Comparison of ENCODE assay signal across 20 cellular contexts in genomic region chr6:153994811-153995210, GRCh38. TPM values are rescaled to one million over a fixed set of nuclear protein-coding genes. Genes with fewer than 3 reads are reported as not detected.
DNase-seq lines count a peak whose midpoint lies in the region; ATAC-seq, FAIRE-seq and TF ChIP-seq lines count a peak whose summit lies in the region.
"Had no signal": no experiment of that assay in that cellular context is flagged by ENCODE, and none has a peak within 500 bp of the region (broad histone marks: within the 10 kb centered on the region; RNA-seq: fewer than 3 reads in every experiment).

No MANE protein-coding gene starts in this region.

- no peak overlapping the region for H3K18ac ChIP-seq in mesendoderm (ENCODE audit: low read length)

- no peak overlapping the region for H2BK5ac ChIP-seq in mesendoderm (ENCODE audit: low read length)

- H3K36me3 ChIP-seq in GM23338 (ENCODE audit: insufficient read depth) (no peaks in the 10 kb centered on the region), mesendoderm (ENCODE audit: control insufficient read depth, insufficient read depth, low read length) (no peaks in the 10 kb centered on the region), uterus (no peaks in the 10 kb centered on the region)

- H3K27me3 Mint-ChIP-seq in GM23338 (ENCODE audit: insufficient read depth, low read depth, poor library complexity) = no peaks in the 10 kb centered on the region

- H3K36me3 Mint-ChIP-seq in GM23338 (ENCODE audit: low read depth) = no peaks in the 10 kb centered on the region
- H3K36me3 Mint-ChIP-seq: CD4-positive, alpha-beta memory T cell had no signal

- H3K27me3 ChIP-seq in GM23338 (ENCODE audit: insufficient read depth) (no peaks in the 10 kb centered on the region), mesendoderm (ENCODE audit: insufficient read depth, low read length, poor library complexity) (no peaks in the 10 kb centered on the region), uterus (no peaks in the 10 kb centered on the region)

- H3K27ac Mint-ChIP-seq in GM23338 = no peak overlapping the region; the same call in 1 of the 2 replicates
- H3K27ac Mint-ChIP-seq: CD4-positive, alpha-beta memory T cell had no signal

- peak overlapping the region; percentile 44; the same call in 1 of the 2 replicates for H2AFZ ChIP-seq in GM23338

- no peak overlapping the region for H4K5ac ChIP-seq in mesendoderm (ENCODE audit: low read length)

- TF ChIP-seq POLR2A in uterus (IDR thresholded peaks at IDR 0.05) = no peak

- no peak overlapping the region for H3K4me3 ChIP-seq in GM23338
- no peak overlapping the region for H3K4me3 ChIP-seq in mesendoderm (ENCODE audit: low read length)
- H3K4me3 ChIP-seq in uterus = no peak overlapping the region

- TF ChIP-seq CTCF in GM23338 (conservative IDR thresholded peaks at IDR 0.05; ENCODE audit: low read depth in 2 of 2) = no peak
- no peak for TF ChIP-seq CTCF in uterus (IDR thresholded peaks at IDR 0.05)

- H3K27ac ChIP-seq in GM23338 (ENCODE audit: low read depth) (no peak overlapping the region), mesendoderm (ENCODE audit: low read depth, low read length) (no peak overlapping the region), uterus (no peak overlapping the region)

- H3K23ac ChIP-seq in mesendoderm (ENCODE audit: low read length) = no peak overlapping the region

- DNase-seq in GM23338 (ENCODE audit: low spot score) = no peak
- peak; percentile 57 for DNase-seq in cerebellar cortex (ENCODE audit: low spot score)
- DNase-seq in mesendoderm = peak; percentile 1
- no peak for DNase-seq in uterus
- DNase-seq in kidney glomerular epithelial cell (lab: John Stamatoyannopoulos, UW) = no peak
- no peak for DNase-seq in RCC 7860 (ENCODE audit: low spot score)
- DNase-seq: 8988T; Calu3; CD4-positive, alpha-beta memory T cell; COR-L47; DMS53; DND-41; GDM1; H9 had no signal

- H3K79me2 ChIP-seq in GM23338 (replicated peaks; ENCODE audit: insufficient read depth) (no peaks in the 10 kb centered on the region), mesendoderm (ENCODE audit: control insufficient read depth, insufficient read depth, low read length) (no peaks in the 10 kb centered on the region)

- no peaks in the 10 kb centered on the region for H3F3A ChIP-seq in GM23338 (replicated peaks; ENCODE audit: low read depth)

- H4K8ac ChIP-seq in mesendoderm (ENCODE audit: low read depth, low read length) = no peak overlapping the region

- H2BK120ac ChIP-seq in mesendoderm (ENCODE audit: low read depth, low read length) = no peak overlapping the region

- H3K4me3 Mint-ChIP-seq in GM23338 = no peak overlapping the region
- H3K4me3 Mint-ChIP-seq: CD4-positive, alpha-beta memory T cell; H9 had no signal

- no peak overlapping the region for H2AK5ac ChIP-seq in mesendoderm (ENCODE audit: low read length)

- H2BK15ac ChIP-seq in mesendoderm (replicated peaks; ENCODE audit: low read depth) = no peak overlapping the region

- H3K4me2 ChIP-seq in GM23338 = no peak overlapping the region
- no peak overlapping the region for H3K4me2 ChIP-seq in mesendoderm (ENCODE audit: low read length)

- no peak overlapping the region for H3K9ac ChIP-seq in mesendoderm (ENCODE audit: low read length)

- no peak overlapping the region for H3K4ac ChIP-seq in mesendoderm (ENCODE audit: low read depth, low read length)

- intact Hi-C loops in uterus (cut with DNase I; ENCODE audit: low total_unique reads) = no loop called here

- H4K20me1 ChIP-seq in GM23338 (replicated peaks; ENCODE audit: insufficient read depth) = no peaks in the 10 kb centered on the region

- H3K4me1 Mint-ChIP-seq in GM23338 = peaks cover 12% of the 10 kb centered on the region; the same call in 2 of the 3 replicates
- H3K4me1 Mint-ChIP-seq: CD4-positive, alpha-beta memory T cell had no signal

- H3K4me1 ChIP-seq in GM23338 (ENCODE audit: insufficient read depth) (no peaks in the 10 kb centered on the region; the same call in none of the 2 replicates), mesendoderm (ENCODE audit: control insufficient read depth, low read depth, low read length) (no peaks in the 10 kb centered on the region), uterus (no peaks in the 10 kb centered on the region)

- WGBS in mesendoderm (ENCODE audit: extremely low coverage, insufficient coverage, low lambda C conversion rate) = no CpG with 5 or more reads among the region's 2 CpGs

- no peak for ATAC-seq in GM23338
- ATAC-seq: HCT116 had no signal

- no peaks in the 10 kb centered on the region for H3K79me1 ChIP-seq in mesendoderm (ENCODE audit: low read length)

- H3K56ac ChIP-seq in mesendoderm (ENCODE audit: low read length) = no peak overlapping the region

- H3K9me3 ChIP-seq in uterus = no peaks in the 10 kb centered on the region

- no peaks in the 10 kb centered on the region for H3K9me3 Mint-ChIP-seq in GM23338

- peaks cover 8% of the 10 kb centered on the region; the same call in 1 of the 2 replicates for H3K9me2 ChIP-seq in GM23338 (ENCODE audit: insufficient read depth)

- no peak for FAIRE-seq in RCC 7860 (lab: Jason Lieb, UNC)
- FAIRE-seq: GM12891, GM18507 had no signal

TF ChIP-seq in GM23338, 12 proteins besides CTCF, POLR2A, EP300 and RAD21 (continues in another document):
- TF ChIP-seq ZNF331 (CRISPR knock-in tag; IDR thresholded peaks at IDR 0.05; ENCODE audit: low read depth) = no peak
- no peak for TF ChIP-seq ZNF462 (CRISPR knock-in tag; IDR thresholded peaks at IDR 0.05)

RNA-seq across cellular contexts. Expression of gene OPRM1, which starts 44.2 kb away (rescaled TPM):
- 0.52 TPM in 1 of 2 replicates, not detected in the other for total RNA-seq in GM23338 (2014; rRNA removed; shearing (Covaris generic))
- polyA plus RNA-seq in GM23338 (2016; fragmentation: Nextera tagmentation; extraction: Ambion mirVana) = not detected in 2 replicates
- polyA plus RNA-seq in mesendoderm (2013, experiment 1 of 2) = not detected
- polyA plus RNA-seq in mesendoderm (2013, experiment 2 of 2) = not detected
- total RNA-seq in uterus = under 1 TPM in 1 of 4 donors, not detected in 3; 0.14 TPM
- total RNA-seq: A673; Calu3; CD4-positive, alpha-beta memory T cell; H4; H9 had no signal
- polyA plus RNA-seq: BJ; CD4-positive, alpha-beta memory T cell had no signal

Comparison
In these comparisons a context has a peak if more than half of its experiments do, and no peak if none do; other contexts are left out.
1. DNase-seq: peak in cerebellar cortex (single experiment) and mesendoderm (single experiment); none in GM23338 (single experiment), uterus (0 of 2), kidney glomerular epithelial cell (single experiment) and RCC 7860 (single experiment).